In genomic region chr18:9914584-9915290, GRCh38 we compare ENCODE assay signal across 1 cellular context.
TF ChIP-seq lines count a peak whose summit lies in the region.

No MANE protein-coding gene starts in this region.

TF ChIP-seq in HepG2, 621 proteins besides CTCF, POLR2A, EP300 and RAD21 (continued from another document and continues in another):
- TF ChIP-seq, protein P1, sequence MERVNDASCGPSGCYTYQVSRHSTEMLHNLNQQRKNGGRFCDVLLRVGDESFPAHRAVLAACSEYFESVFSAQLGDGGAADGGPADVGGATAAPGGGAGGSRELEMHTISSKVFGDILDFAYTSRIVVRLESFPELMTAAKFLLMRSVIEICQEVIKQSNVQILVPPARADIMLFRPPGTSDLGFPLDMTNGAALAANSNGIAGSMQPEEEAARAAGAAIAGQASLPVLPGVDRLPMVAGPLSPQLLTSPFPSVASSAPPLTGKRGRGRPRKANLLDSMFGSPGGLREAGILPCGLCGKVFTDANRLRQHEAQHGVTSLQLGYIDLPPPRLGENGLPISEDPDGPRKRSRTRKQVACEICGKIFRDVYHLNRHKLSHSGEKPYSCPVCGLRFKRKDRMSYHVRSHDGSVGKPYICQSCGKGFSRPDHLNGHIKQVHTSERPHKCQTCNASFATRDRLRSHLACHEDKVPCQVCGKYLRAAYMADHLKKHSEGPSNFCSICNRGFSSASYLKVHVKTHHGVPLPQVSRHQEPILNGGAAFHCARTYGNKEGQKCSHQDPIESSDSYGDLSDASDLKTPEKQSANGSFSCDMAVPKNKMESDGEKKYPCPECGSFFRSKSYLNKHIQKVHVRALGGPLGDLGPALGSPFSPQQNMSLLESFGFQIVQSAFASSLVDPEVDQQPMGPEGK (CRISPR knock-in tag; IDR thresholded peaks at IDR 0.05), result 0 out of 2 replicates have a peak, but pooled peaks have one; percentile 6
- TF ChIP-seq, protein P2, sequence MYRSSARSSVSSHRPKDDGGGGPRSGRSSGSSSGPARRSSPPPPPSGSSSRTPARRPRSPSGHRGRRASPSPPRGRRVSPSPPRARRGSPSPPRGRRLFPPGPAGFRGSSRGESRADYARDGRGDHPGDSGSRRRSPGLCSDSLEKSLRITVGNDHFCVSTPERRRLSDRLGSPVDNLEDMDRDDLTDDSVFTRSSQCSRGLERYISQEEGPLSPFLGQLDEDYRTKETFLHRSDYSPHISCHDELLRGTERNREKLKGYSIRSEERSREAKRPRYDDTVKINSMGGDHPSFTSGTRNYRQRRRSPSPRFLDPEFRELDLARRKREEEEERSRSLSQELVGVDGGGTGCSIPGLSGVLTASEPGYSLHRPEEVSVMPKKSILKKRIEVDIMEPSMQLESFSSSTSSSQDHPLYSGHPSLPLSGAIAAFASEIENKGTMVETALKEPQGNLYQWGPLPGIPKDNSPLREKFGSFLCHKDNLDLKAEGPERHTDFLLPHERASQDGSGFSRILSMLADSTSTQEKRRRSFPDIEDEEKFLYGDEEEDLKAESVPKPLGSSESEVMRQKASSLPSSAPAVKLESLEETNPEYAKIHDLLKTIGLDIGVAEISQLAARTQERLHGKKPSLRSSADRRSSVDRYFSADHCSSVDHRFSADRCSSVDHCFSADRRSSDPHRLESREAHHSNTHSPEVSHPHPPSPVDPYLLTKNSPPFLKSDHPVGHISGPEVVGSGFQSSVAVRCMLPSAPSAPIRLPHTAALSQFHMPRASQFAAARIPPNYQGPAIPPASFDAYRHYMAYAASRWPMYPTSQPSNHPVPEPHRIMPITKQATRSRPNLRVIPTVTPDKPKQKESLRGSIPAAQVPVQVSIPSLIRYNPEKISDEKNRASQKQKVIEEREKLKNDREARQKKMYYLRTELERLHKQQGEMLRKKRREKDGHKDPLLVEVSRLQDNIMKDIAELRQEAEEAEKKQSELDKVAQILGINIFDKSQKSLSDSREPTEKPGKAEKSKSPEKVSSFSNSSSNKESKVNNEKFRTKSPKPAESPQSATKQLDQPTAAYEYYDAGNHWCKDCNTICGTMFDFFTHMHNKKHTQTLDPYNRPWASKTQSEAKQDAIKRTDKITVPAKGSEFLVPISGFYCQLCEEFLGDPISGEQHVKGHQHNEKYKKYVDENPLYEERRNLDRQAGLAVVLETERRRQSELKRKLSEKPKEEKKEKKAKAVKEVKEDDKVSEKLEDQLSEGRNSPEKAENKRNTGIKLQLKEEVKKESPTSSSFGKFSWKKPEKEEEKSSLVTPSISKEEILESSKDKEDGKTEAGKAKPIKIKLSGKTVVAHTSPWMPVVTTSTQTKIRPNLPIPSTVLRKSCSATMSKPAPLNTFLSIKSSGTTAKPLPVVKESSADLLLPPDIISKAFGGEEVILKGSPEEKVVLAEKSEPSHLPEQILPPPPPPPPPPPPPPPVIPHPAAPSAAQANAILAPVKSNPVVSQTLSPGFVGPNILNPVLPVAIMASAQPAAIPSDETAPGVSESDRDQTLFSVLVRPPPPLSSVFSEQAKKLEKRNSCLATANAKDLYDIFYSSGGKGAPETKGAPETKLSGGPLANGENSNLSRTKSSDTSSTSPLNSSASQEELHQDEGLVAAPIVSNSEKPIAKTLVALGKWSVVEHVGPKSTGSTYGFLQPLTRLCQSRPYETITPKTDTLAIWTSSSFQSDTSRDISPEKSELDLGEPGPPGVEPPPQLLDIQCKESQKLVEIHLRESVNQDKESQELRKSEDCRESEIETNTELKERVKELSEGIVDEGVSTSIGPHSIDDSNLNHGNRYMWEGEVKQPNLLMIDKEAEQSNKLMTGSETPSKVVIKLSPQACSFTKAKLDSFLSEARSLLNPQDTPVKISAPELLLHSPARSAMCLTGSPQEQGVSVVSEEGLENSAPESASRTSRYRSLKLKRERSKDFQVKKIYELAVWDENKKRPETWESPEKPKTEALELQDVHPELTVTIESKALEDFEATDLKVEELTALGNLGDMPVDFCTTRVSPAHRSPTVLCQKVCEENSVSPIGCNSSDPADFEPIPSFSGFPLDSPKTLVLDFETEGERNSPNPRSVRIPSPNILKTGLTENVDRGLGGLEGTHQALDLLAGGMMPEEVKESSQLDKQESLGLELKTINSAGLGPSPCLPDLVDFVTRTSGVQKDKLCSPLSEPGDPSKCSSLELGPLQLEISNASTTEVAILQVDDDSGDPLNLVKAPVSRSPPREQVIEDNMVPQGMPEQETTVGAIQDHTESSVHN (CRISPR knock-in tag; IDR thresholded peaks at IDR 0.05), result no peak
- TF ChIP-seq ZNF552 (CRISPR knock-in tag; IDR thresholded peaks at IDR 0.05; ENCODE audit: borderline replicate concordance) (no peak), MAX (IDR thresholded peaks at IDR 0.05) (peak; percentile 9; the same call in 1 of the 2 replicates), PHF5A (CRISPR knock-in tag; IDR thresholded peaks at IDR 0.05; ENCODE audit: low read depth, unreplicated experiment) (no peak), MTA3 (CRISPR knock-in tag; IDR thresholded peaks at IDR 0.05) (no peak), STAT6 (CRISPR knock-in tag; IDR thresholded peaks at IDR 0.05; ENCODE audit: borderline replicate concordance) (no peak), PAWR (CRISPR knock-in tag; IDR thresholded peaks at IDR 0.05; ENCODE audit: borderline replicate concordance) (no peak), SRSF1 (optimal IDR thresholded peaks at IDR 0.05; ENCODE audit: low read depth, low read length) (no peak), MTF2 (CRISPR knock-in tag; IDR thresholded peaks at IDR 0.05; ENCODE audit: borderline replicate concordance) (no peak), ZNF703 (CRISPR knock-in tag; IDR thresholded peaks at IDR 0.05; ENCODE audit: borderline replicate concordance) (no peak; the same call in 1 of the 2 replicates), GTF2F1 (IDR thresholded peaks at IDR 0.05; ENCODE audit: low read length) (no peak), ZNF326 (CRISPR knock-in tag; IDR thresholded peaks at IDR 0.05; ENCODE audit: borderline replicate concordance) (no peak), ZBTB20 (CRISPR knock-in tag; IDR thresholded peaks at IDR 0.05; ENCODE audit: borderline replicate concordance, low read depth) (no peak), ZBTB43 (CRISPR knock-in tag; conservative IDR thresholded peaks at IDR 0.05) (no peak; the same call in 1 of the 2 replicates), ZNF562 (CRISPR knock-in tag; IDR thresholded peaks at IDR 0.05; ENCODE audit: borderline replicate concordance) (no peak), GLI4 (CRISPR knock-in tag; IDR thresholded peaks at IDR 0.05; ENCODE audit: borderline replicate concordance) (no peak), ZNF441 (CRISPR knock-in tag; IDR thresholded peaks at IDR 0.05; ENCODE audit: borderline replicate concordance) (0 out of 2 replicates have a peak, but pooled peaks have one; percentile 48), SOX6 (IDR thresholded peaks at IDR 0.05) (no peak), SOX6 (CRISPR knock-in tag; IDR thresholded peaks at IDR 0.05) (no peak), GABPB1 (CRISPR knock-in tag; IDR thresholded peaks at IDR 0.05) (0 out of 2 replicates have a peak, but pooled peaks have one; percentile 37), JDP2 (CRISPR knock-in tag; IDR thresholded peaks at IDR 0.05; ENCODE audit: borderline replicate concordance) (no peak), ZNF557 (CRISPR knock-in tag; IDR thresholded peaks at IDR 0.05) (no peak), HES4 (CRISPR knock-in tag; IDR thresholded peaks at IDR 0.05; ENCODE audit: borderline replicate concordance) (peak; percentile 82), YEATS2 (CRISPR knock-in tag; IDR thresholded peaks at IDR 0.05; ENCODE audit: borderline replicate concordance) (no peak)
- TF ChIP-seq, protein P3, sequence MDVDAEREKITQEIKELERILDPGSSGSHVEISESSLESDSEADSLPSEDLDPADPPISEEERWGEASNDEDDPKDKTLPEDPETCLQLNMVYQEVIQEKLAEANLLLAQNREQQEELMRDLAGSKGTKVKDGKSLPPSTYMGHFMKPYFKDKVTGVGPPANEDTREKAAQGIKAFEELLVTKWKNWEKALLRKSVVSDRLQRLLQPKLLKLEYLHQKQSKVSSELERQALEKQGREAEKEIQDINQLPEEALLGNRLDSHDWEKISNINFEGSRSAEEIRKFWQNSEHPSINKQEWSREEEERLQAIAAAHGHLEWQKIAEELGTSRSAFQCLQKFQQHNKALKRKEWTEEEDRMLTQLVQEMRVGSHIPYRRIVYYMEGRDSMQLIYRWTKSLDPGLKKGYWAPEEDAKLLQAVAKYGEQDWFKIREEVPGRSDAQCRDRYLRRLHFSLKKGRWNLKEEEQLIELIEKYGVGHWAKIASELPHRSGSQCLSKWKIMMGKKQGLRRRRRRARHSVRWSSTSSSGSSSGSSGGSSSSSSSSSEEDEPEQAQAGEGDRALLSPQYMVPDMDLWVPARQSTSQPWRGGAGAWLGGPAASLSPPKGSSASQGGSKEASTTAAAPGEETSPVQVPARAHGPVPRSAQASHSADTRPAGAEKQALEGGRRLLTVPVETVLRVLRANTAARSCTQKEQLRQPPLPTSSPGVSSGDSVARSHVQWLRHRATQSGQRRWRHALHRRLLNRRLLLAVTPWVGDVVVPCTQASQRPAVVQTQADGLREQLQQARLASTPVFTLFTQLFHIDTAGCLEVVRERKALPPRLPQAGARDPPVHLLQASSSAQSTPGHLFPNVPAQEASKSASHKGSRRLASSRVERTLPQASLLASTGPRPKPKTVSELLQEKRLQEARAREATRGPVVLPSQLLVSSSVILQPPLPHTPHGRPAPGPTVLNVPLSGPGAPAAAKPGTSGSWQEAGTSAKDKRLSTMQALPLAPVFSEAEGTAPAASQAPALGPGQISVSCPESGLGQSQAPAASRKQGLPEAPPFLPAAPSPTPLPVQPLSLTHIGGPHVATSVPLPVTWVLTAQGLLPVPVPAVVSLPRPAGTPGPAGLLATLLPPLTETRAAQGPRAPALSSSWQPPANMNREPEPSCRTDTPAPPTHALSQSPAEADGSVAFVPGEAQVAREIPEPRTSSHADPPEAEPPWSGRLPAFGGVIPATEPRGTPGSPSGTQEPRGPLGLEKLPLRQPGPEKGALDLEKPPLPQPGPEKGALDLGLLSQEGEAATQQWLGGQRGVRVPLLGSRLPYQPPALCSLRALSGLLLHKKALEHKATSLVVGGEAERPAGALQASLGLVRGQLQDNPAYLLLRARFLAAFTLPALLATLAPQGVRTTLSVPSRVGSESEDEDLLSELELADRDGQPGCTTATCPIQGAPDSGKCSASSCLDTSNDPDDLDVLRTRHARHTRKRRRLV (CRISPR knock-in tag; IDR thresholded peaks at IDR 0.05), result no peak
- TF ChIP-seq, protein P4, sequence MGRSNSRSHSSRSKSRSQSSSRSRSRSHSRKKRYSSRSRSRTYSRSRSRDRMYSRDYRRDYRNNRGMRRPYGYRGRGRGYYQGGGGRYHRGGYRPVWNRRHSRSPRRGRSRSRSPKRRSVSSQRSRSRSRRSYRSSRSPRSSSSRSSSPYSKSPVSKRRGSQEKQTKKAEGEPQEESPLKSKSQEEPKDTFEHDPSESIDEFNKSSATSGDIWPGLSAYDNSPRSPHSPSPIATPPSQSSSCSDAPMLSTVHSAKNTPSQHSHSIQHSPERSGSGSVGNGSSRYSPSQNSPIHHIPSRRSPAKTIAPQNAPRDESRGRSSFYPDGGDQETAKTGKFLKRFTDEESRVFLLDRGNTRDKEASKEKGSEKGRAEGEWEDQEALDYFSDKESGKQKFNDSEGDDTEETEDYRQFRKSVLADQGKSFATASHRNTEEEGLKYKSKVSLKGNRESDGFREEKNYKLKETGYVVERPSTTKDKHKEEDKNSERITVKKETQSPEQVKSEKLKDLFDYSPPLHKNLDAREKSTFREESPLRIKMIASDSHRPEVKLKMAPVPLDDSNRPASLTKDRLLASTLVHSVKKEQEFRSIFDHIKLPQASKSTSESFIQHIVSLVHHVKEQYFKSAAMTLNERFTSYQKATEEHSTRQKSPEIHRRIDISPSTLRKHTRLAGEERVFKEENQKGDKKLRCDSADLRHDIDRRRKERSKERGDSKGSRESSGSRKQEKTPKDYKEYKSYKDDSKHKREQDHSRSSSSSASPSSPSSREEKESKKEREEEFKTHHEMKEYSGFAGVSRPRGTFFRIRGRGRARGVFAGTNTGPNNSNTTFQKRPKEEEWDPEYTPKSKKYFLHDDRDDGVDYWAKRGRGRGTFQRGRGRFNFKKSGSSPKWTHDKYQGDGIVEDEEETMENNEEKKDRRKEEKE (IDR thresholded peaks at IDR 0.05), result no peak
